ENCODE assay signal across 8 cellular contexts in the genomic region with DNA sequence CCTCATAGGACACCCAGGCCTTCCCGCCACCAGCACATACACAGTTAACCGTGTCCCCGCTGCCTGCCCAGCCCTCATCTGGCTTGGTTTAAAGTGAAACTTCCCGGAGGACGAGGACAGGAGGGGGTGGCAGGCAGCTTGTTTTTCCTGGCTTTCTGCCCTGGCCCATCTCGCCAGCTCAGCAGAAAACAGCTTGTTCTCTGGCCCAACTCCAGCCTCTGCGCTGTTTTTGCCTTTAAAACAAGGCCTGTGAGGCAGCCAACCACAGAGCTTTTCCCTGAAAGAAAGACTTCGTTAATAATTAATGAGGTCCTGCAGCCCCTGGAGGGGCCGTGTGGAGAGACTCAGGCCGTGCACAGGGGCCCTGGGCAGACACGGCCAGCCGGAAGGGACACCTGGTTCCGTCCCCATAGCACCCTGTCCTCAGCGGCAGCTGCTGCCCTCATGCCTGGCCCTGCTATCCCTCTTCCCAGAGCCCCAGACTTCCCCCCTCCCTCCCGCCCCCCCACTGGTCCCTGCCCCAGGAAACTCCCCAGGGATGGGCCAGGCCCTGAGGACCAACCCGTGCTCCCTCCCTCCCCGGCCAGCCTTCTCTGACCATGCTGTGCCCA.
DNase-seq lines count a peak whose midpoint lies in the region; ATAC-seq and TF ChIP-seq lines count a peak whose summit lies in the region.

No MANE protein-coding gene starts in this region.

- TF ChIP-seq POLR2A in body of pancreas (IDR thresholded peaks at IDR 0.05) = no peak

- peaks cover 4% of the 10 kb centered on the region for H3K36me3 Mint-ChIP-seq in effector memory CD8-positive, alpha-beta T cell (ENCODE audit: insufficient read depth)

- H3K27ac ChIP-seq in body of pancreas (peak overlapping the region; percentile 88 to 92 (median 90)), hepatocyte (peak overlapping the region; percentile 87)

- intact Hi-C loops in body of pancreas (cut with DNase I) = no loop called here

- no peak overlapping the region for H3K27ac Mint-ChIP-seq in effector memory CD8-positive, alpha-beta T cell

- H3K4me3 ChIP-seq in body of pancreas (no peak overlapping the region), hepatocyte (no peak overlapping the region), skeletal muscle satellite cell (ENCODE audit: low read length) (no peak overlapping the region)

- peak in 1 of 7 experiments; percentile 15 for TF ChIP-seq CTCF in body of pancreas (IDR thresholded peaks at IDR 0.05)
- TF ChIP-seq CTCF in hepatocyte (IDR thresholded peaks at IDR 0.05; ENCODE audit: poor library complexity) = no peak

- H3K27me3 Mint-ChIP-seq in effector memory CD8-positive, alpha-beta T cell = no peaks in the 10 kb centered on the region

- H3K4me1 Mint-ChIP-seq in effector memory CD8-positive, alpha-beta T cell (ENCODE audit: low read depth in 2 of 2) = peaks cover 0 to 3% of the 10 kb centered on the region in 2 donors

- H3K9ac ChIP-seq in skeletal muscle satellite cell (ENCODE audit: low read depth, low read length) = no peak overlapping the region

- H3K36me3 ChIP-seq in body of pancreas (replicated peaks in 1 of 2; ENCODE audit: insufficient read depth in 1 of 2, low read depth in 2 of 2) = no peaks in the 10 kb centered on the region
- H3K36me3 ChIP-seq in hepatocyte (replicated peaks; ENCODE audit: insufficient read depth, low read depth) = no peaks in the 10 kb centered on the region
- H3K36me3 ChIP-seq in skeletal muscle satellite cell (ENCODE audit: insufficient read depth, low read length) = peaks cover 40% of the 10 kb centered on the region

- H3K27me3 ChIP-seq in body of pancreas (no peaks in the 10 kb centered on the region), hepatocyte (no peaks in the 10 kb centered on the region), skeletal muscle satellite cell (ENCODE audit: control insufficient read depth, insufficient read depth, low read length) (no peaks in the 10 kb centered on the region)

- WGBS in body of pancreas, 2 donors = 6 to 8% methylated on average over 10 to 17 of the region's 17 CpGs
- 12% methylated on average over 17 of the region's 17 CpGs for WGBS in hepatocyte (ENCODE audit: low lambda C conversion rate, missing lambda C conversion rate)

- peak; percentile 94 for DNase-seq in AG20443 (ENCODE audit: low spot score)
- DNase-seq in NCI-H1417 treated with DMSO at 0.1 percent for 48 hours (lab: John Stamatoyannopoulos, UW) = peak; percentile 57
- DNase-seq in body of pancreas = peak; percentile 99 to 100 (median 100)
- DNase-seq in hepatocyte (ENCODE audit: low spot score) = peak; percentile 96
- no peak for DNase-seq in DMS114 treated with DMSO at 0.1 percent for 48 hours (lab: John Stamatoyannopoulos, UW; ENCODE audit: unreplicated experiment)
- DNase-seq in GM19240 (ENCODE audit: insufficient read length, low spot score) = no peak
- no peak for DNase-seq in effector memory CD8-positive, alpha-beta T cell

- H2AFZ ChIP-seq in hepatocyte = no peak overlapping the region

- peak overlapping the region; percentile 70 for H3K4me2 ChIP-seq in hepatocyte
- H3K4me2 ChIP-seq in skeletal muscle satellite cell (ENCODE audit: low read length) = peak overlapping the region; percentile 74

- H4K20me1 ChIP-seq in hepatocyte (ENCODE audit: insufficient read depth, poor library complexity, severe bottlenecking) = no peaks in the 10 kb centered on the region

- H3K79me2 ChIP-seq in hepatocyte = peaks cover 4% of the 10 kb centered on the region

- H3K4me1 ChIP-seq in body of pancreas (peaks cover 45% of the 10 kb centered on the region), hepatocyte (ENCODE audit: insufficient read depth) (peaks cover 53% of the 10 kb centered on the region), skeletal muscle satellite cell (ENCODE audit: control insufficient read depth, insufficient read depth, low read length) (peaks cover 43% of the 10 kb centered on the region)

- ATAC-seq in body of pancreas = peak; percentile 93
- ATAC-seq in effector memory CD8-positive, alpha-beta T cell (replicated peaks) = no peak

- no peaks in the 10 kb centered on the region for H3K9me2 ChIP-seq in hepatocyte (replicated peaks; ENCODE audit: insufficient read depth)

- no peaks in the 10 kb centered on the region for H3K9me3 Mint-ChIP-seq in effector memory CD8-positive, alpha-beta T cell

- H3K9me3 ChIP-seq in body of pancreas (no peaks in the 10 kb centered on the region), hepatocyte (ENCODE audit: low read depth) (no peaks in the 10 kb centered on the region), skeletal muscle satellite cell (replicated peaks; ENCODE audit: low read length) (no peaks in the 10 kb centered on the region)

- H3K4me3 Mint-ChIP-seq in effector memory CD8-positive, alpha-beta T cell = no peak overlapping the region

Comparison
In these comparisons a context has a peak if more than half of its experiments do, and no peak if none do; other contexts are left out.
1. DNase-seq: peak in AG20443 (single experiment), NCI-H1417 treated with DMSO at 0.1 percent for 48 hours (single experiment), body of pancreas (4 of 4) and hepatocyte (single experiment); none in DMS114 treated with DMSO at 0.1 percent for 48 hours (single experiment), GM19240 (single experiment) and effector memory CD8-positive, alpha-beta T cell (0 of 3).